Comparison of ENCODE assay signal across 22 cellular contexts in the genomic region with DNA sequence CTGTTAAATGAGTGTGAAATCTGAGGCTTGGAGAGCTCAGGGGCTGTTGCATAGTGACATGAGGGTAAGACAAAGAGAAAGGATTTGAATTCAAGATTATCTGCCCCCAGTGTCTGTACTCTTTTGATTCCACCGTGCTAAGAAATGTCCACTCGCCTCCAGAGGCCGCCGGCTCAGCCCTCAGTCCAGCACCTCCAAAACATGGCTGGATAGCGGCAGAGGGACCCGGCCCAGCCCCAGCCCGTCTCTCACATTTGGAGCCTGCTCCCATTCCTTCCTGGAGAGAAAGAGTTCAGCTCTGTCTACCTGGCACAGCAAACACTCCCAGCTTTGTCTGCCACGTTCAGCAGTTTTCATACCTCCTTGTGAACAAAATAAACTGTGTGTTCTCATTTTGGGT.
"Had no signal": no experiment of that assay in that cellular context is flagged by ENCODE, and none has a peak within 500 bp of the region (broad histone marks: within the 10 kb centered on the region; RNA-seq: fewer than 3 reads in every experiment).

No MANE protein-coding gene starts in this region.

- H3K4me1 Mint-ChIP-seq: naive thymus-derived CD8-positive, alpha-beta T cell; stimulated activated naive B cell treated with anti-CD40 and anti-IgM and Interleukin-4, amounts not matched to agents 10 μg/mL and 1 μg/mL and 100 μg/mL, for 72 hours had no signal

- H3K4me3 Mint-ChIP-seq: naive thymus-derived CD8-positive, alpha-beta T cell; nephron progenitor cell; stimulated activated naive B cell treated with anti-CD40 and anti-IgM and Interleukin-4, amounts not matched to agents 10 μg/mL and 1 μg/mL and 100 μg/mL, for 72 hours; stimulated activated naive CD8-positive, alpha-beta T cell treated with anti-CD3 and anti-CD28 coated beads, Interleukin-15, Interleukin-2, amounts not matched to agents 100 ng/mL and 50 ng/mL, for 24 hours had no signal

- H3K4me1 ChIP-seq: gastrocnemius medialis, left lung, psoas muscle, transverse colon, vagina had no signal

- DNase-seq: effector CD4-positive, alpha-beta T cell; foreskin fibroblast; gastrocnemius medialis; left cardiac atrium; mammary epithelial cell; naive thymus-derived CD8-positive, alpha-beta T cell; nephron progenitor cell; nucleus accumbens; psoas muscle; right cardiac atrium; stimulated activated CD4-positive, alpha-beta T cell treated with anti-CD3 and anti-CD28 coated beads, Interleukin-15, amount 100 ng/mL, for 24 hours; stimulated activated CD4-positive, alpha-beta T cell treated with anti-CD3 and anti-CD28 coated beads, Interleukin-2, amount 100 ng/mL, for 48 hours; stimulated activated naive B cell treated with anti-CD40 and anti-IgM and Interleukin-4, amounts not matched to agents 10 μg/mL and 1 μg/mL and 100 μg/mL, for 72 hours; transverse colon had no signal

- H3K36me3 ChIP-seq: gastrocnemius medialis, left lung, transverse colon, vagina had no signal

- H3K9me3 ChIP-seq: gastrocnemius medialis, vagina had no signal

- H3K27ac ChIP-seq: epithelial cell of prostate, gastrocnemius medialis, hepatocyte, left lung, psoas muscle, skin epidermis, transverse colon, vagina had no signal

- ATAC-seq: esophagus mucosa; gastrocnemius medialis; left cardiac atrium; left lung; naive thymus-derived CD8-positive, alpha-beta T cell; psoas muscle; right cardiac atrium; stimulated activated naive B cell treated with anti-CD40 and anti-IgM and Interleukin-4, amounts not matched to agents 10 μg/mL and 1 μg/mL and 100 μg/mL, for 72 hours had no signal

- H3K27ac Mint-ChIP-seq: naive thymus-derived CD8-positive, alpha-beta T cell; nephron progenitor cell; stimulated activated naive B cell treated with anti-CD40 and anti-IgM and Interleukin-4, amounts not matched to agents 10 μg/mL and 1 μg/mL and 100 μg/mL, for 72 hours; stimulated activated naive CD8-positive, alpha-beta T cell treated with anti-CD3 and anti-CD28 coated beads, Interleukin-15, Interleukin-2, amounts not matched to agents 100 ng/mL and 50 ng/mL, for 24 hours had no signal

- H3K4me3 ChIP-seq: dorsolateral prefrontal cortex, gastrocnemius medialis, hepatocyte, left lung, psoas muscle, skin epidermis, transverse colon, vagina had no signal

- H3K27me3 ChIP-seq: dorsolateral prefrontal cortex, gastrocnemius medialis, hepatocyte, transverse colon, vagina had no signal
